In genomic region chr18:77132369-77133050, GRCh38 we compare ENCODE assay signal across 9 cellular contexts. TPM values are rescaled to one million over a fixed set of nuclear protein-coding genes. Genes with fewer than 3 reads are reported as not detected.
DNase-seq lines count a peak whose midpoint lies in the region; ATAC-seq and TF ChIP-seq lines count a peak whose summit lies in the region.
"Had no signal": no experiment of that assay in that cellular context is flagged by ENCODE, and none has a peak within 500 bp of the region (broad histone marks: within the 10 kb centered on the region; RNA-seq: fewer than 3 reads in every experiment).

TSS of gene MBP (minus strand) at chr18:77132783. CDS start at chr18:77105261, 27,522 bp downstream.

- no peaks in the 10 kb centered on the region for H3K79me2 ChIP-seq in fibroblast of lung (ENCODE audit: control insufficient read depth, insufficient read depth, low read length)

- H3K4me3 ChIP-seq in fibroblast of lung (replicated peaks in 1 of 4; ENCODE audit: control extremely low read depth in 1 of 4, insufficient read depth in 1 of 4, low read depth in 3 of 4, low read length in 4 of 4) (peak within 1 kb of the TSS; percentile 33 to 49 (median 41)), neuronal stem cell (ENCODE audit: low read length in 2 of 2) (peak within 1 kb of the TSS; percentile 24 to 86)

- H3K9me3 Mint-ChIP-seq in activated T-cell treated with anti-CD3 and anti-CD28 coated beads, Interleukin-2, amount 50 U/mL, for 4 hours = no peaks in the 10 kb centered on the region

- no CpG with 5 or more reads among the region's 88 CpGs for WGBS in neuronal stem cell (ENCODE audit: extremely low coverage in 2 of 2, insufficient read length in 2 of 2, insufficient replicate concordance in 1 of 2), 2 donors

- H3K9me3 ChIP-seq in fibroblast of lung (ENCODE audit: control insufficient read depth, insufficient read depth, low read depth, low read length) (no peaks in the 10 kb centered on the region), neuronal stem cell (replicated peaks in 1 of 2; ENCODE audit: control insufficient read depth in 2 of 2, insufficient read depth in 1 of 2, low read depth in 1 of 2, low read length in 2 of 2) (no peaks in the 10 kb centered on the region)

- DNase-seq in NCI-H2227 (lab: John Stamatoyannopoulos, UW; ENCODE audit: unreplicated experiment) = peak; percentile 7
- DNase-seq in NCI-H2227 treated with DMSO at 0.1 percent for 48 hours (lab: John Stamatoyannopoulos, UW) = no peak
- DNase-seq in NCI-H69 (lab: John Stamatoyannopoulos, UW) = peak; percentile 93
- DNase-seq in activated T-cell treated with anti-CD3 and anti-CD28 coated beads, Interleukin-2, amount 50 U/mL, for 4 hours = peak; percentile 65
- no peak for DNase-seq in fibroblast of lung (ENCODE audit: low read depth in 2 of 2)
- no peak for DNase-seq in neuronal stem cell (ENCODE audit: low spot score)
- peak; percentile 78 for DNase-seq in ureter (ENCODE audit: low spot score)

- H2BK5ac ChIP-seq in neuronal stem cell (ENCODE audit: low read length) = no peak within 1 kb of the TSS

- H3K4ac ChIP-seq in neuronal stem cell (ENCODE audit: low read length) = no peak within 1 kb of the TSS

- no peak within 1 kb of the TSS for H4K91ac ChIP-seq in neuronal stem cell (ENCODE audit: low read depth, low read length, poor library complexity)

- H3K4me1 Mint-ChIP-seq in activated T-cell treated with anti-CD3 and anti-CD28 coated beads, Interleukin-2, amount 50 U/mL, for 4 hours (ENCODE audit: low read depth) = peaks cover 51% of the 10 kb centered on the region

- H2BK12ac ChIP-seq in neuronal stem cell (ENCODE audit: low read length) = no peak within 1 kb of the TSS

- H3K14ac ChIP-seq in neuronal stem cell (ENCODE audit: low read length) = peak within 1 kb of the TSS; percentile 90

- no peak within 1 kb of the TSS for H2AK5ac ChIP-seq in neuronal stem cell (ENCODE audit: low read depth, low read length)

- peak within 1 kb of the TSS; percentile 45 for H3K23ac ChIP-seq in neuronal stem cell (ENCODE audit: low read depth, low read length, poor library complexity)

- TF ChIP-seq CTCF in fibroblast of lung (conservative IDR thresholded peaks at IDR 0.05 in 1 of 2, IDR thresholded peaks at IDR 0.05 in 1 of 2; ENCODE audit: low read depth in 1 of 2, low read length in 2 of 2) = no peak

- peaks cover 16% of the 10 kb centered on the region for H3K36me3 Mint-ChIP-seq in activated T-cell treated with anti-CD3 and anti-CD28 coated beads, Interleukin-2, amount 50 U/mL, for 4 hours (ENCODE audit: insufficient read depth)

- peak within 1 kb of the TSS; percentile 86 for H3K18ac ChIP-seq in neuronal stem cell (ENCODE audit: low read length)

- H3K27me3 ChIP-seq in fibroblast of lung (ENCODE audit: control insufficient read depth, insufficient read depth, low read length) = peaks cover 22% of the 10 kb centered on the region
- H3K27me3 ChIP-seq in neuronal stem cell (ENCODE audit: control insufficient read depth in 3 of 3, insufficient read depth in 3 of 3, low read depth in 1 of 3, low read length in 3 of 3) = peaks cover 16 to 88% (median 42%) of the 10 kb centered on the region in 3 experiments

- H3K4me2 ChIP-seq in fibroblast of lung (ENCODE audit: extremely low read depth, insufficient read depth, low read length) (peak within 1 kb of the TSS; percentile 58), neuronal stem cell (ENCODE audit: insufficient read depth, low read length, poor library complexity, severe bottlenecking) (peak within 1 kb of the TSS; percentile 99)

- peak; percentile 58 for ATAC-seq in HG03039 (IDR thresholded peaks at IDR 0.05; ENCODE audit: unreplicated experiment)
- ATAC-seq in activated T-cell treated with anti-CD3 and anti-CD28 coated beads, Interleukin-2, amount 50 U/mL, for 4 hours = peak; percentile 64 to 69

- no peak within 1 kb of the TSS for H4K8ac ChIP-seq in neuronal stem cell (ENCODE audit: low read depth, low read length)

- peak within 1 kb of the TSS; percentile 42 for H2BK15ac ChIP-seq in neuronal stem cell (ENCODE audit: low read length)

- H2AFZ ChIP-seq in fibroblast of lung (ENCODE audit: low read length) (no peak within 1 kb of the TSS), neuronal stem cell (ENCODE audit: low read length) (peak within 1 kb of the TSS; percentile 92)

- H3K4me1 ChIP-seq in fibroblast of lung (ENCODE audit: control insufficient read depth, extremely low read depth, insufficient read depth, low read length) = peaks cover 6% of the 10 kb centered on the region
- peaks cover 0 to 4% of the 10 kb centered on the region in 2 donors for H3K4me1 ChIP-seq in neuronal stem cell (ENCODE audit: control insufficient read depth in 2 of 2, insufficient read depth in 1 of 2, low read depth in 1 of 2, low read length in 2 of 2)

- no peak within 1 kb of the TSS for H2BK120ac ChIP-seq in neuronal stem cell (ENCODE audit: low read depth, low read length)

- H3K4me3 Mint-ChIP-seq in activated T-cell treated with anti-CD3 and anti-CD28 coated beads, Interleukin-2, amount 50 U/mL, for 4 hours = peak within 1 kb of the TSS; percentile 97

- no peaks in the 10 kb centered on the region for H3K36me3 ChIP-seq in fibroblast of lung (ENCODE audit: control insufficient read depth, insufficient read depth, low read length)
- H3K36me3 ChIP-seq in neuronal stem cell (replicated peaks in 1 of 2; ENCODE audit: control insufficient read depth in 2 of 2, insufficient read depth in 2 of 2, low read length in 2 of 2) = no peaks in the 10 kb centered on the region

- H3K27me3 Mint-ChIP-seq in activated T-cell treated with anti-CD3 and anti-CD28 coated beads, Interleukin-2, amount 50 U/mL, for 4 hours (ENCODE audit: low read depth) = no peaks in the 10 kb centered on the region

- H3K27ac ChIP-seq in fibroblast of lung (ENCODE audit: insufficient read depth, low read length) (no peak within 1 kb of the TSS), neuronal stem cell (replicated peaks; ENCODE audit: low read length) (no peak within 1 kb of the TSS)

- peak within 1 kb of the TSS; percentile 39 for H3K9ac ChIP-seq in fibroblast of lung (ENCODE audit: insufficient read depth, low read length)
- H3K9ac ChIP-seq in neuronal stem cell (ENCODE audit: low read depth, low read length, poor library complexity) = peak within 1 kb of the TSS; percentile 78

- no peaks in the 10 kb centered on the region for H3K79me1 ChIP-seq in neuronal stem cell (ENCODE audit: low read depth, low read length)

- no peaks in the 10 kb centered on the region for H4K20me1 ChIP-seq in fibroblast of lung (ENCODE audit: control insufficient read depth, extremely low read depth, insufficient read depth, low read length)

RNA-seq across cellular contexts. Expression of gene MBP, which starts in this region (rescaled TPM):
- total RNA-seq in activated T-cell treated with anti-CD3 and anti-CD28 coated beads, Interleukin-2, amount 50 U/mL, for 4 hours = 10 to 100 TPM; 28.1 to 32.9 (median 32.3) TPM
- total RNA-seq in fibroblast of lung (3.6 and 7.2 TPM in 2 replicates), ureter (78.7 TPM)
- polyA plus RNA-seq in fibroblast of lung = 2.3 and 2.4 TPM in 2 replicates
- 1.9 and 2.0 TPM in 2 replicates for polyA plus RNA-seq in fibroblast of lung (2012)
- 2.6 and 3.3 TPM in 2 replicates for polyA minus RNA-seq in fibroblast of lung (ENCODE audit: low replicate concordance)
- polyA plus RNA-seq in neuronal stem cell (2013, experiment 1 of 2) = 1.5 TPM
- 1.4 TPM for polyA plus RNA-seq in neuronal stem cell (2013, experiment 2 of 2)
- total RNA-seq: Daoy had no signal

Comparison
In these comparisons a context has a peak if more than half of its experiments do, and no peak if none do; other contexts are left out.
1. DNase-seq: peak in NCI-H2227 (single experiment), NCI-H69 (single experiment), activated T-cell treated with anti-CD3 and anti-CD28 coated beads, Interleukin-2, amount 50 U/mL, for 4 hours (single experiment) and ureter (single experiment); none in NCI-H2227 treated with DMSO at 0.1 percent for 48 hours (single experiment), fibroblast of lung (0 of 2) and neuronal stem cell (single experiment).